ENCODE assay signal across 27 cellular contexts in genomic region chr9:137974746-137975526, GRCh38.
DNase-seq lines count a peak whose midpoint lies in the region; ATAC-seq and TF ChIP-seq lines count a peak whose summit lies in the region.
"Had no signal": no experiment of that assay in that cellular context is flagged by ENCODE, and none has a peak within 500 bp of the region (broad histone marks: within the 10 kb centered on the region; RNA-seq: fewer than 3 reads in every experiment).

No MANE protein-coding gene starts in this region.

- no peaks in the 10 kb centered on the region for H3K36me3 Mint-ChIP-seq in activated CD4-positive, alpha-beta memory T cell treated with anti-CD3 and anti-CD28 coated beads for 36 hours
- H3K36me3 Mint-ChIP-seq in activated CD4-positive, alpha-beta memory T cell treated with anti-CD3 and anti-CD28 coated beads, Interleukin-2, amount 10 ng/mL, durations not matched to agents 7 days and 5 days (ENCODE audit: low read depth) = no peaks in the 10 kb centered on the region
- H3K36me3 Mint-ChIP-seq: neural progenitor cell had no signal

- H3K4me1 Mint-ChIP-seq in activated CD4-positive, alpha-beta memory T cell treated with anti-CD3 and anti-CD28 coated beads for 36 hours (ENCODE audit: low read depth) = no peaks in the 10 kb centered on the region
- H3K4me1 Mint-ChIP-seq in activated CD4-positive, alpha-beta memory T cell treated with anti-CD3 and anti-CD28 coated beads, Interleukin-2, amount 10 ng/mL, durations not matched to agents 7 days and 5 days = no peaks in the 10 kb centered on the region
- H3K4me1 Mint-ChIP-seq: central memory CD8-positive, alpha-beta T cell had no signal

- H3K27ac ChIP-seq in Peyer's patch = no peak overlapping the region
- H3K27ac ChIP-seq in right cardiac atrium (ENCODE audit: low read length) = no peak overlapping the region
- H3K27ac ChIP-seq: 22Rv1; BLaER1 treated with 17β-estradiol and CSF1 and Interleukin-3, amounts not matched to agents 10 nM and 100 nM; neural progenitor cell; RWPE1; SK-N-MC; transverse colon had no signal

- intact Hi-C loops in activated CD4-positive, alpha-beta memory T cell treated with anti-CD3 and anti-CD28 coated beads for 36 hours (cut with micrococcal nuclease) = no loop called here
- intact Hi-C loops in right cardiac atrium (cut with DNase I) = no loop called here
- intact Hi-C loops in posterior vena cava (cut with DNase I) = no loop called here

- no peaks in the 10 kb centered on the region for H3K9me3 Mint-ChIP-seq in activated CD4-positive, alpha-beta memory T cell treated with anti-CD3 and anti-CD28 coated beads for 36 hours
- no peaks in the 10 kb centered on the region for H3K9me3 Mint-ChIP-seq in activated CD4-positive, alpha-beta memory T cell treated with anti-CD3 and anti-CD28 coated beads, Interleukin-2, amount 10 ng/mL, durations not matched to agents 7 days and 5 days
- H3K9me3 Mint-ChIP-seq: central memory CD8-positive, alpha-beta T cell; neural progenitor cell had no signal

- H3K27ac Mint-ChIP-seq in activated CD4-positive, alpha-beta memory T cell treated with anti-CD3 and anti-CD28 coated beads for 36 hours = no peak overlapping the region
- no peak overlapping the region for H3K27ac Mint-ChIP-seq in activated CD4-positive, alpha-beta memory T cell treated with anti-CD3 and anti-CD28 coated beads, Interleukin-2, amount 10 ng/mL, durations not matched to agents 7 days and 5 days
- H3K27ac Mint-ChIP-seq: activated CD8-positive, alpha-beta T cell treated with anti-CD3 and anti-CD28 coated beads, Interleukin-2, amount 10 ng/mL, durations not matched to agents 7 days and 5 days; neural progenitor cell had no signal

- TF ChIP-seq POLR2A in Peyer's patch (IDR thresholded peaks at IDR 0.05) = no peak

- WGBS in right cardiac atrium = 82% methylated on average over 15 of the region's 15 CpGs

- DNase-seq in activated CD4-positive, alpha-beta memory T cell treated with anti-CD3 and anti-CD28 coated beads for 36 hours = peak; percentile 4
- DNase-seq in activated CD4-positive, alpha-beta memory T cell treated with anti-CD3 and anti-CD28 coated beads, Interleukin-2, amount 10 ng/mL, durations not matched to agents 7 days and 5 days = no peak
- DNase-seq in Peyer's patch (peak in 2 of 3 donors; percentile 25 to 29), right cardiac atrium (peak in 2 of 3 donors; percentile 14 to 16), posterior vena cava (ENCODE audit: low spot score) (peak; percentile 46), SW480 (ENCODE audit: low spot score) (no peak), T-helper 2 cell (no peak)
- DNase-seq: activated CD8-positive, alpha-beta T cell treated with anti-CD3 and anti-CD28 coated beads, Interleukin-2, amount 10 ng/mL, durations not matched to agents 7 days and 5 days; activated gamma-delta T cell; DMS53; GOT3; KG1; mesendoderm; NCI-H1092 treated with DMSO at 0.1 percent for 48 hours; NCI-H187; NCI-H2171; NCI-H510A; stimulated activated CD4-positive, alpha-beta T cell treated with anti-CD3 and anti-CD28 coated beads, Interleukin-4, amount 100 ng/mL, for 24 hours; transverse colon had no signal

- CTCF ChIA-PET in activated CD4-positive, alpha-beta memory T cell treated with anti-CD3 and anti-CD28 coated beads for 36 hours (lab: Charles Lee) = no interaction called here
- CTCF ChIA-PET in activated CD4-positive, alpha-beta memory T cell treated with anti-CD3 and anti-CD28 coated beads, Interleukin-2, amount 10 ng/mL, durations not matched to agents 7 days and 5 days (lab: Charles Lee) = no interaction called here

- H3K36me3 ChIP-seq in Peyer's patch = no peaks in the 10 kb centered on the region
- H3K36me3 ChIP-seq: BLaER1 treated with 17β-estradiol and CSF1 and Interleukin-3, amounts not matched to agents 10 nM and 100 nM; neural progenitor cell; transverse colon had no signal

- no peak for TF ChIP-seq CTCF in Peyer's patch (IDR thresholded peaks at IDR 0.05)

- H3K4me3 ChIP-seq in Peyer's patch = no peak overlapping the region
- no peak overlapping the region for H3K4me3 ChIP-seq in right cardiac atrium (ENCODE audit: low read length)
- H3K4me3 ChIP-seq: BLaER1 treated with 17β-estradiol and CSF1 and Interleukin-3, amounts not matched to agents 10 nM and 100 nM; neural progenitor cell; SK-N-MC; transverse colon had no signal

- peaks cover 7% of the 10 kb centered on the region for H3K27me3 Mint-ChIP-seq in activated CD4-positive, alpha-beta memory T cell treated with anti-CD3 and anti-CD28 coated beads for 36 hours
- no peaks in the 10 kb centered on the region for H3K27me3 Mint-ChIP-seq in activated CD4-positive, alpha-beta memory T cell treated with anti-CD3 and anti-CD28 coated beads, Interleukin-2, amount 10 ng/mL, durations not matched to agents 7 days and 5 days

- no peak for ATAC-seq in right cardiac atrium
- ATAC-seq in HG03045 (IDR thresholded peaks at IDR 0.05; ENCODE audit: unreplicated experiment) = no peak
- ATAC-seq: activated CD8-positive, alpha-beta T cell treated with anti-CD3 and anti-CD28 coated beads, Interleukin-2, amount 10 ng/mL, durations not matched to agents 7 days and 5 days; sciatic nerve had no signal

- POLR2A ChIA-PET in activated CD4-positive, alpha-beta memory T cell treated with anti-CD3 and anti-CD28 coated beads for 36 hours (lab: Charles Lee) = no interaction called here
- POLR2A ChIA-PET in activated CD4-positive, alpha-beta memory T cell treated with anti-CD3 and anti-CD28 coated beads, Interleukin-2, amount 10 ng/mL, durations not matched to agents 7 days and 5 days (lab: Charles Lee) = no interaction called here

- H3K4me1 ChIP-seq in Peyer's patch (no peaks in the 10 kb centered on the region), right cardiac atrium (ENCODE audit: control insufficient read depth, insufficient read depth, low read length) (no peaks in the 10 kb centered on the region)
- H3K4me1 ChIP-seq: BLaER1 treated with 17β-estradiol and CSF1 and Interleukin-3, amounts not matched to agents 10 nM and 100 nM; neural progenitor cell; transverse colon had no signal

- H3K4me3 Mint-ChIP-seq in activated CD4-positive, alpha-beta memory T cell treated with anti-CD3 and anti-CD28 coated beads for 36 hours = no peak overlapping the region
- no peak overlapping the region for H3K4me3 Mint-ChIP-seq in activated CD4-positive, alpha-beta memory T cell treated with anti-CD3 and anti-CD28 coated beads, Interleukin-2, amount 10 ng/mL, durations not matched to agents 7 days and 5 days
- H3K4me3 Mint-ChIP-seq: activated CD8-positive, alpha-beta T cell treated with anti-CD3 and anti-CD28 coated beads, Interleukin-2, amount 10 ng/mL, durations not matched to agents 7 days and 5 days; central memory CD8-positive, alpha-beta T cell; neural progenitor cell had no signal

- H3K9me3 ChIP-seq in Peyer's patch = no peaks in the 10 kb centered on the region
- H3K9me3 ChIP-seq in right cardiac atrium (ENCODE audit: control insufficient read depth, low read length) = no peaks in the 10 kb centered on the region
- H3K9me3 ChIP-seq: BLaER1 treated with 17β-estradiol and CSF1 and Interleukin-3, amounts not matched to agents 10 nM and 100 nM; transverse colon had no signal

- H3K27me3 ChIP-seq in Peyer's patch (no peaks in the 10 kb centered on the region), right cardiac atrium (ENCODE audit: control insufficient read depth, insufficient read depth) (no peaks in the 10 kb centered on the region)
- H3K27me3 ChIP-seq: BLaER1 treated with 17β-estradiol and CSF1 and Interleukin-3, amounts not matched to agents 10 nM and 100 nM; neural progenitor cell; transverse colon had no signal

Comparison
In these comparisons a context has a peak if more than half of its experiments do, and no peak if none do; other contexts are left out.
1. DNase-seq: peak in activated CD4-positive, alpha-beta memory T cell treated with anti-CD3 and anti-CD28 coated beads for 36 hours (single experiment), Peyer's patch (2 of 3), right cardiac atrium (2 of 3) and posterior vena cava (single experiment); none in activated CD4-positive, alpha-beta memory T cell treated with anti-CD3 and anti-CD28 coated beads, Interleukin-2, amount 10 ng/mL, durations not matched to agents 7 days and 5 days (single experiment), SW480 (single experiment) and T-helper 2 cell (0 of 5).